ENCODE assay signal across 2 cellular contexts in the genomic region with DNA sequence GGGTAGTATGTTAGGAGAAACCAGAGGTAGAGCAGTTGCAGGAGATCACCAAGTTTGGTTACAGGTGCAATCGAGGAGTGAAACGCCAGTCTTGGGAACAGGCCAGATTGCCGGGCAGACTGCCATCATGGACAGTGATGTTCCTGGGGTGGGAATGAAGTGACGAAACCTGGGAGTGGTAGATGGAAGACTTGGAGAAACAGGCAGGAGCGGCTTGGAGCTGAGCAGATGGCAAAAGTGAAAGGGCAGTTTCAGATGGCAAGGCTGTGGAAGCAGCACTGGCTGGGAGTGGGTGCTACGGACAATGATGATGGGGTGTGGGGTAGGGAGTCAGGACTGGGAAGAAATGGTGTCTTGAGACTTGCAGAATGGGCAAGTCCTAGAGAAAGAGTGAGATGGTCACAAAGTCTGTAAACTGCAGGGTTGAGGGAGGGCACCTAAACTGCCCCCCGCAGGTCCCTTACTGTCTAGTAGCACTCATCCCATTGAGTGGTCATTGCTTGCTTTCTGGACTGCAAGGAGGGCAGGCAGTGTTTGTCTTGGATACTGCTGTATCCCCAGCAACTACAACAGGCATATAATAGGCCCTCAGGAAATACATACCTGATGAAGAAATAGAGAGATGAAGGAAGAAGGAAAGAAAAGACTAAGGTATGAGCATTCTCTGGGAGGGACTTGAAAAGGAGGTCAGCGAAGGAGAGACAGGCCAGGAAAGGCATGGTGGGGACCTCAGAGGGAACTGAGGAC.
TF ChIP-seq lines count a peak whose summit lies in the region.

No MANE protein-coding gene starts in this region.

TF ChIP-seq in SK-N-SH treated with all-trans-retinoic acid at 6 μM for 48 hours, 23 proteins besides CTCF, POLR2A, EP300 and RAD21 (continued from another document):
- TF ChIP-seq, protein P1, sequence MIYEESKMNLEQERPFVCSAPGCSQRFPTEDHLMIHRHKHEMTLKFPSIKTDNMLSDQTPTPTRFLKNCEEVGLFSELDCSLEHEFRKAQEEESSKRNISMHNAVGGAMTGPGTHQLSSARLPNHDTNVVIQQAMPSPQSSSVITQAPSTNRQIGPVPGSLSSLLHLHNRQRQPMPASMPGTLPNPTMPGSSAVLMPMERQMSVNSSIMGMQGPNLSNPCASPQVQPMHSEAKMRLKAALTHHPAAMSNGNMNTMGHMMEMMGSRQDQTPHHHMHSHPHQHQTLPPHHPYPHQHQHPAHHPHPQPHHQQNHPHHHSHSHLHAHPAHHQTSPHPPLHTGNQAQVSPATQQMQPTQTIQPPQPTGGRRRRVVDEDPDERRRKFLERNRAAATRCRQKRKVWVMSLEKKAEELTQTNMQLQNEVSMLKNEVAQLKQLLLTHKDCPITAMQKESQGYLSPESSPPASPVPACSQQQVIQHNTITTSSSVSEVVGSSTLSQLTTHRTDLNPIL (CRISPR knock-in tag; IDR thresholded peaks at IDR 0.05; ENCODE audit: low read depth), result no peak
- TF ChIP-seq, protein P2, sequence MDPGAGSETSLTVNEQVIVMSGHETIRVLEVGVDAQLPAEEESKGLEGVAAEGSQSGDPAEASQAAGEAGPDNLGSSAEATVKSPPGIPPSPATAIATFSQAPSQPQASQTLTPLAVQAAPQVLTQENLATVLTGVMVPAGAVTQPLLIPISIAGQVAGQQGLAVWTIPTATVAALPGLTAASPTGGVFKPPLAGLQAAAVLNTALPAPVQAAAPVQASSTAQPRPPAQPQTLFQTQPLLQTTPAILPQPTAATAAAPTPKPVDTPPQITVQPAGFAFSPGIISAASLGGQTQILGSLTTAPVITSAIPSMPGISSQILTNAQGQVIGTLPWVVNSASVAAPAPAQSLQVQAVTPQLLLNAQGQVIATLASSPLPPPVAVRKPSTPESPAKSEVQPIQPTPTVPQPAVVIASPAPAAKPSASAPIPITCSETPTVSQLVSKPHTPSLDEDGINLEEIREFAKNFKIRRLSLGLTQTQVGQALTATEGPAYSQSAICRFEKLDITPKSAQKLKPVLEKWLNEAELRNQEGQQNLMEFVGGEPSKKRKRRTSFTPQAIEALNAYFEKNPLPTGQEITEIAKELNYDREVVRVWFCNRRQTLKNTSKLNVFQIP (CRISPR knock-in tag; IDR thresholded peaks at IDR 0.05; ENCODE audit: borderline replicate concordance, low read depth), result no peak

TF ChIP-seq in SK-N-SH, 30 proteins besides CTCF, POLR2A, EP300 and RAD21 (continued from another document):
- TF ChIP-seq, protein P3, sequence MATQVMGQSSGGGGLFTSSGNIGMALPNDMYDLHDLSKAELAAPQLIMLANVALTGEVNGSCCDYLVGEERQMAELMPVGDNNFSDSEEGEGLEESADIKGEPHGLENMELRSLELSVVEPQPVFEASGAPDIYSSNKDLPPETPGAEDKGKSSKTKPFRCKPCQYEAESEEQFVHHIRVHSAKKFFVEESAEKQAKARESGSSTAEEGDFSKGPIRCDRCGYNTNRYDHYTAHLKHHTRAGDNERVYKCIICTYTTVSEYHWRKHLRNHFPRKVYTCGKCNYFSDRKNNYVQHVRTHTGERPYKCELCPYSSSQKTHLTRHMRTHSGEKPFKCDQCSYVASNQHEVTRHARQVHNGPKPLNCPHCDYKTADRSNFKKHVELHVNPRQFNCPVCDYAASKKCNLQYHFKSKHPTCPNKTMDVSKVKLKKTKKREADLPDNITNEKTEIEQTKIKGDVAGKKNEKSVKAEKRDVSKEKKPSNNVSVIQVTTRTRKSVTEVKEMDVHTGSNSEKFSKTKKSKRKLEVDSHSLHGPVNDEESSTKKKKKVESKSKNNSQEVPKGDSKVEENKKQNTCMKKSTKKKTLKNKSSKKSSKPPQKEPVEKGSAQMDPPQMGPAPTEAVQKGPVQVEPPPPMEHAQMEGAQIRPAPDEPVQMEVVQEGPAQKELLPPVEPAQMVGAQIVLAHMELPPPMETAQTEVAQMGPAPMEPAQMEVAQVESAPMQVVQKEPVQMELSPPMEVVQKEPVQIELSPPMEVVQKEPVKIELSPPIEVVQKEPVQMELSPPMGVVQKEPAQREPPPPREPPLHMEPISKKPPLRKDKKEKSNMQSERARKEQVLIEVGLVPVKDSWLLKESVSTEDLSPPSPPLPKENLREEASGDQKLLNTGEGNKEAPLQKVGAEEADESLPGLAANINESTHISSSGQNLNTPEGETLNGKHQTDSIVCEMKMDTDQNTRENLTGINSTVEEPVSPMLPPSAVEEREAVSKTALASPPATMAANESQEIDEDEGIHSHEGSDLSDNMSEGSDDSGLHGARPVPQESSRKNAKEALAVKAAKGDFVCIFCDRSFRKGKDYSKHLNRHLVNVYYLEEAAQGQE (IDR thresholded peaks at IDR 0.05; ENCODE audit: low read depth, low read length), result no peak
- TF ChIP-seq FOXM1 (IDR thresholded peaks at IDR 0.05; ENCODE audit: low read depth) (no peak), RFX5 (IDR thresholded peaks at IDR 0.05; ENCODE audit: low read length) (no peak)
